ENCODE assay signal across 11 cellular contexts in the genomic region with DNA sequence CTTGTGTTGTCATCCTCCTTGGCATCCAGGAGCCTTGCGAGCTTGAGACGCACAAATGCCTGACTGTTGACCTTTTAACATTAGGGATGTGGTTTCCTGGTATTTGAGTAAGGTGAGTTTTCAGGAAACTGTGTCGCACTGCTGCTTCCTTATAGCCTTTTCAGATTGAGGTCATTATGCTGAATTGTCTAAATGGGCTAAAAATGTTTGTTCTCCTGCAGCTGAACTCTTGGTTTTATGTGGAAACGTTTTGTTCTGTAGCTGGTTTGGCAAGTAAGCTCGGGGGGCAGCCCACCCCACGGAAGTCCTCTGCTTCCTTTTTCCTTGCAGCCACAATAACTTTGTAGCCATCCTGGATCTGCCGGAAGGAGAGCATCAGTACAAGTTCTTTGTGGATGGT. TPM values are rescaled to one million over a fixed set of nuclear protein-coding genes. Genes with fewer than 3 reads are reported as not detected.
DNase-seq lines count a peak whose midpoint lies in the region; ATAC-seq and TF ChIP-seq lines count a peak whose summit lies in the region.
"Had no signal": no experiment of that assay in that cellular context is flagged by ENCODE, and none has a peak within 500 bp of the region (broad histone marks: within the 10 kb centered on the region; RNA-seq: fewer than 3 reads in every experiment).

No MANE protein-coding gene starts in this region.

- peaks cover 93% of the 10 kb centered on the region for H3K36me3 ChIP-seq in BLaER1
- H3K36me3 ChIP-seq in esophagus muscularis mucosa = peaks cover 60 to 79% (median 73%) of the 10 kb centered on the region in 4 donors

- H3K4me1 ChIP-seq in BLaER1 (peaks cover 34% of the 10 kb centered on the region), esophagus muscularis mucosa (peaks cover 21 to 53% (median 30%) of the 10 kb centered on the region in 4 donors)

- no peak for DNase-seq in T-cell
- no peak for DNase-seq in esophagus muscularis mucosa (ENCODE audit: extremely low spot score)
- no peak for DNase-seq in neural crest cell (ENCODE audit: low read depth, low spot score)
- no peak for DNase-seq in GDM1 (lab: John Stamatoyannopoulos, UW)
- no peak for DNase-seq in OCI-M1 (lab: John Stamatoyannopoulos, UW)
- no peak for DNase-seq in NOMO-1 (lab: John Stamatoyannopoulos, UW; ENCODE audit: unreplicated experiment in 2 of 2)
- DNase-seq in NCI-H82 (lab: John Stamatoyannopoulos, UW) = no peak
- DNase-seq: activated CD4-positive, alpha-beta T cell treated with anti-CD3 and anti-CD28 coated beads, Interleukin-2, amount 50 U/mL, for 48 hours; NCI-H1694 treated with DMSO at 0.1 percent for 48 hours; SHP77 had no signal

- 71% methylated on average over 7 of the region's 7 CpGs for WGBS in esophagus muscularis mucosa

- TF ChIP-seq EP300 in esophagus muscularis mucosa (IDR thresholded peaks at IDR 0.05) = no peak

- no peak overlapping the region for H3K4me3 ChIP-seq in BLaER1
- no peak overlapping the region for H3K4me3 ChIP-seq in esophagus muscularis mucosa

- peaks cover 42 to 49% (median 47%) of the 10 kb centered on the region in 3 donors for H3K4me1 Mint-ChIP-seq in T-cell
- H3K4me1 Mint-ChIP-seq in neural crest cell = peaks cover 9% of the 10 kb centered on the region

- H3K4me3 Mint-ChIP-seq in T-cell = no peak overlapping the region
- peak overlapping the region; percentile 9 for H3K4me3 Mint-ChIP-seq in neural crest cell

- TF ChIP-seq POLR2A in esophagus muscularis mucosa (IDR thresholded peaks at IDR 0.05; ENCODE audit: low read depth) = no peak

- peaks cover 70% of the 10 kb centered on the region for H4K20me1 ChIP-seq in BLaER1

- no peak overlapping the region for H3K27ac ChIP-seq in BLaER1
- peak overlapping the region; percentile 38 to 68 (median 56) for H3K27ac ChIP-seq in esophagus muscularis mucosa (replicated peaks in 1 of 4)

- ATAC-seq in T-cell (replicated peaks in 1 of 4) = peak in 1 of 4 experiments; percentile 41

- TF ChIP-seq CTCF in esophagus muscularis mucosa (IDR thresholded peaks at IDR 0.05) (no peak), neural crest cell (conservative IDR thresholded peaks at IDR 0.05) (no peak)

- H3K9me3 Mint-ChIP-seq in T-cell = no peaks in the 10 kb centered on the region
- no peaks in the 10 kb centered on the region for H3K9me3 Mint-ChIP-seq in neural crest cell

- H3K9ac ChIP-seq in BLaER1 = no peak overlapping the region

- H3K27me3 Mint-ChIP-seq in T-cell = no peaks in the 10 kb centered on the region
- no peaks in the 10 kb centered on the region for H3K27me3 Mint-ChIP-seq in neural crest cell (ENCODE audit: low read depth)

- POLR2A ChIA-PET in T-cell (lab: Charles Lee) = no interaction called here

- intact Hi-C loops in esophagus muscularis mucosa (cut with DNase I) = no loop called here

- peak overlapping the region; percentile 15 for H3K4me2 ChIP-seq in BLaER1

- H3K27me3 ChIP-seq in BLaER1 (no peaks in the 10 kb centered on the region), esophagus muscularis mucosa (no peaks in the 10 kb centered on the region)

- CTCF ChIA-PET in T-cell (lab: Charles Lee) = interaction anchor here (0.6 to 0.8 kb wide), 2 partner anchors 16 to 73 kb away, joined by 3 to 4 read pairs; no protein-coding TSS in a partner anchor

- H3K9me3 ChIP-seq in BLaER1 (no peaks in the 10 kb centered on the region), esophagus muscularis mucosa (no peaks in the 10 kb centered on the region)

- H3K27ac Mint-ChIP-seq in T-cell = peak overlapping the region; percentile 72 to 81
- no peak overlapping the region for H3K27ac Mint-ChIP-seq in neural crest cell (ENCODE audit: unreplicated experiment)

- H3K36me3 Mint-ChIP-seq in T-cell (peaks cover 71% of the 10 kb centered on the region), neural crest cell (ENCODE audit: low read depth) (peaks cover 20% of the 10 kb centered on the region)

RNA-seq across cellular contexts. Expression of gene PRKAB1, which starts 5.7 kb away (rescaled TPM):
- 10 to 100 TPM; 21.1 to 48.7 (median 43.5) TPM for total RNA-seq in T-cell
- total RNA-seq in esophagus muscularis mucosa = 10 to 100 TPM; 18.2 to 32.0 (median 25.4) TPM
- total RNA-seq in neural crest cell = 34.4 and 39.6 TPM in 2 replicates
